Comparison of ENCODE assay signal across 1 cellular context in the genomic region with DNA sequence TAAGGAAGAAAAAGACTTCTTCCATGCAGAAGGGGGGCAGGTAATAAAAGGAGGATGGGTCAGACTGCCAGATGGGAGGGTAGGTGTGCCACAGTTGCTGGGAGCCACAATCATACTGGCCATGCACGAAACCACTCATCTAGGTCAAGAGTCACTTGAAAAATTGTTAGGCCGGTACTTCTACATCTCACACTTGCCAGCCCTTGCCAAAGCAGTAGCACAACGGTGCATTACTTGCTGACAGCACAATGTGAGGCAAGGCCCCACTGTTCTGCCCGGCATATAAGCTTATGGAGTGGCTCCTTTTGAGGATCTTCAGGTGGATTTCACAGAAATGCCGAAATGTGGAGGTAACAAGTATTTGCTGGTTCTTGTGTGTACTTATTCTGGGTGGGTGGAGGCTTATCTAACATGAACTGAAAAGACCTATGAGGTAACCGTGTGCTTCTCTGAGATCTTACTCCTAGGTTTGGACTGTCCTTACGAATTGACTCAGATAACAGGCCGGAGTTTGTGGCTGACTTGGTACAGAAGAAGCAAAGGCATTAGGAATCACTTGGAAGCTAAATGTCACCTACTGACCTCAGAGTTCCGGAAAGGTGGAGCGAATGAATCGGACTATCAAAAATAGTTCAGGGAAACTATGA. TPM values are rescaled to one million over a fixed set of nuclear protein-coding genes. Genes with fewer than 3 reads are reported as not detected.
"Had no signal": no experiment of that assay in that cellular context is flagged by ENCODE, and none has a peak within 500 bp of the region (broad histone marks: within the 10 kb centered on the region; RNA-seq: fewer than 3 reads in every experiment).

No MANE protein-coding gene starts in this region.

RNA-seq across cellular contexts. Expression of gene PCDH18, which starts 48.9 kb away (rescaled TPM):
- total RNA-seq: HT-29 had no signal
